ENCODE assay signal across 8 cellular contexts in the genomic region with DNA sequence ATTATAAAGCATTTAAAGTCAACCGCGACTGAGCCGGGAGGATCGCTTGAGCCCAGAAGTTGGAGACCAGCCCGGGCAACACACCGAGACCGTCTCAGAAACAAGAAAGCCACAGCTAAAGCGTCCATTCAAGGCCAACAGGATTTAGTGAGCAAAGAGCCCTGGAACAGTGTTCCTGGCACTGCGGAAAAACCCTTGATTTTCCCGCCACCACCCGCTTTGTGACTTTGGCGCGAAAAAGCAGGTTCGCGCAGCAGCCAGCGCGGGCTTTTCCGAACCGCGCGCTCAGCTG. TPM values are rescaled to one million over a fixed set of nuclear protein-coding genes. Genes with fewer than 3 reads are reported as not detected.
DNase-seq lines count a peak whose midpoint lies in the region; ATAC-seq and TF ChIP-seq lines count a peak whose summit lies in the region.

No MANE protein-coding gene starts in this region.

- intact Hi-C loops in activated CD8-positive, alpha-beta T cell treated with anti-CD3 and anti-CD28 coated beads for 36 hours (cut with micrococcal nuclease): no loop called here

- H3K4me3 Mint-ChIP-seq in activated CD8-positive, alpha-beta T cell treated with anti-CD3 and anti-CD28 coated beads for 36 hours: peak overlapping the region; percentile 90
- peak overlapping the region; percentile 88 for H3K4me3 Mint-ChIP-seq in stimulated activated effector memory CD8-positive, alpha-beta T cell treated with anti-CD3 and anti-CD28 coated beads, Interleukin-12 subunit alpha, Interleukin-12 subunit beta, amount 100 ng/mL, for 72 hours

- H3K4me3 ChIP-seq in HFF-Myc (replicated peaks; ENCODE audit: low read depth, low read length) (peak overlapping the region; percentile 83), iPS-11a (ENCODE audit: low read depth, low read length) (peak overlapping the region; percentile 100)

- H3K36me3 Mint-ChIP-seq in activated CD8-positive, alpha-beta T cell treated with anti-CD3 and anti-CD28 coated beads for 36 hours (ENCODE audit: low read depth): peaks cover 49% of the 10 kb centered on the region
- peaks cover 67% of the 10 kb centered on the region for H3K36me3 Mint-ChIP-seq in stimulated activated effector memory CD8-positive, alpha-beta T cell treated with anti-CD3 and anti-CD28 coated beads, Interleukin-12 subunit alpha, Interleukin-12 subunit beta, amount 100 ng/mL, for 72 hours

- TF ChIP-seq CTCF in HFF-Myc (IDR thresholded peaks at IDR 0.05; ENCODE audit: low read depth, low read length, missing control alignments): no peak
- no peak for TF ChIP-seq CTCF in activated CD8-positive, alpha-beta T cell treated with anti-CD3 and anti-CD28 coated beads for 36 hours (IDR thresholded peaks at IDR 0.05)

- H3K4me1 Mint-ChIP-seq in activated CD8-positive, alpha-beta T cell treated with anti-CD3 and anti-CD28 coated beads for 36 hours (ENCODE audit: low read depth): peaks cover 44% of the 10 kb centered on the region
- peaks cover 32% of the 10 kb centered on the region for H3K4me1 Mint-ChIP-seq in stimulated activated effector memory CD8-positive, alpha-beta T cell treated with anti-CD3 and anti-CD28 coated beads, Interleukin-12 subunit alpha, Interleukin-12 subunit beta, amount 100 ng/mL, for 72 hours

- H3K27me3 Mint-ChIP-seq in activated CD8-positive, alpha-beta T cell treated with anti-CD3 and anti-CD28 coated beads for 36 hours: no peaks in the 10 kb centered on the region

- DNase-seq in HFF-Myc (ENCODE audit: extremely low read depth, low read depth): no peak
- DNase-seq in activated CD8-positive, alpha-beta T cell treated with anti-CD3 and anti-CD28 coated beads for 36 hours: no peak
- no peak for DNase-seq in stimulated activated effector memory CD8-positive, alpha-beta T cell treated with anti-CD3 and anti-CD28 coated beads, Interleukin-12 subunit alpha, Interleukin-12 subunit beta, amount 100 ng/mL, for 72 hours (ENCODE audit: low spot score in 2 of 2)
- no peak for DNase-seq in H4 (ENCODE audit: low spot score)
- DNase-seq in dedifferentiated amniotic fluid mesenchymal stem cell (ENCODE audit: extremely low spot score): no peak
- DNase-seq in AG08395 (ENCODE audit: low spot score): no peak
- no peak for DNase-seq in NCI-H1694 treated with DMSO at 0.1 percent for 48 hours (lab: John Stamatoyannopoulos, UW)

- H3K9me3 Mint-ChIP-seq in activated CD8-positive, alpha-beta T cell treated with anti-CD3 and anti-CD28 coated beads for 36 hours: no peaks in the 10 kb centered on the region
- no peaks in the 10 kb centered on the region for H3K9me3 Mint-ChIP-seq in stimulated activated effector memory CD8-positive, alpha-beta T cell treated with anti-CD3 and anti-CD28 coated beads, Interleukin-12 subunit alpha, Interleukin-12 subunit beta, amount 100 ng/mL, for 72 hours

- ATAC-seq in activated CD8-positive, alpha-beta T cell treated with anti-CD3 and anti-CD28 coated beads for 36 hours: no peak
- ATAC-seq in stimulated activated effector memory CD8-positive, alpha-beta T cell treated with anti-CD3 and anti-CD28 coated beads, Interleukin-12 subunit alpha, Interleukin-12 subunit beta, amount 100 ng/mL, for 72 hours: no peak

- POLR2A ChIA-PET in activated CD8-positive, alpha-beta T cell treated with anti-CD3 and anti-CD28 coated beads for 36 hours (lab: Charles Lee): interaction anchor here (0.5 to 2.7 kb wide), 21 partner anchors 8 to 828 kb away, joined by 3 to 14 read pairs (median 3); no protein-coding TSS in a partner anchor

- H3K27ac Mint-ChIP-seq in activated CD8-positive, alpha-beta T cell treated with anti-CD3 and anti-CD28 coated beads for 36 hours: peak overlapping the region; percentile 94
- peak overlapping the region; percentile 93 for H3K27ac Mint-ChIP-seq in stimulated activated effector memory CD8-positive, alpha-beta T cell treated with anti-CD3 and anti-CD28 coated beads, Interleukin-12 subunit alpha, Interleukin-12 subunit beta, amount 100 ng/mL, for 72 hours

- CTCF ChIA-PET in activated CD8-positive, alpha-beta T cell treated with anti-CD3 and anti-CD28 coated beads for 36 hours (lab: Charles Lee): interaction anchor here (0.7 to 1.5 kb wide), 3 partner anchors 10 to 74 kb away, joined by 3 read pairs; no protein-coding TSS in a partner anchor

RNA-seq across cellular contexts. Expression of gene PCNA, which starts 0.7 kb away (rescaled TPM):
- 100 to 1,000 TPM; 600 to 627 TPM for total RNA-seq in activated CD8-positive, alpha-beta T cell treated with anti-CD3 and anti-CD28 coated beads for 36 hours
- 510 and 571 TPM in 2 replicates for total RNA-seq in H4 (2014; rRNA removed; shearing (Covaris generic))

RNA-seq across cellular contexts. Expression of gene TMEM230, which starts 6.2 kb away (rescaled TPM):
- 10 to 100 TPM; 66.8 to 76.3 TPM for total RNA-seq in activated CD8-positive, alpha-beta T cell treated with anti-CD3 and anti-CD28 coated beads for 36 hours
- 149 and 196 TPM in 2 replicates for total RNA-seq in H4 (2014; rRNA removed; shearing (Covaris generic))

RNA-seq across cellular contexts. Expression of gene CDS2, which starts 7.7 kb away (rescaled TPM):
- total RNA-seq in activated CD8-positive, alpha-beta T cell treated with anti-CD3 and anti-CD28 coated beads for 36 hours: 10 to 100 TPM; 30.2 to 34.7 TPM
- 22.2 and 22.6 TPM in 2 replicates for total RNA-seq in H4 (2014; rRNA removed; shearing (Covaris generic))
